ENCODE assay signal across 20 cellular contexts in the genomic region with DNA sequence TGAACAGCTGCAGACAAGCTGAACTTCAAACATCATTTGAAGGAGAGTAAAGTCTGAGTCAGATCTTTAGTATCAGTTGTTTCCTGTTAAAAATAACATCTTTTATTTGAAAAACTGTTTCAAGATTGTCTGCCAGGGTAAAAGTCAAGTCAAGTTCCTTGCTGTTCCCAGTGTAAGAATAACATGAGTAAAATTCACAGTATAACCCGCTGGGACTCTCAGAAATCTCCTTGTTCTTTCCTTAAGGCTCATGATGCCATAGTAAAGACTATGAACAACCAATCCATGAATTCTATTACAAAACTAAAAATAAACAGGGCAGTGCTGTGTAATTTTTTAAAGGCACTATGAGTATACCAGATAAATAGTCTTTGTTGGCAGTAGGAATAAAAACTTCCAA.
"Had no signal": no experiment of that assay in that cellular context is flagged by ENCODE, and none has a peak within 500 bp of the region (broad histone marks: within the 10 kb centered on the region; RNA-seq: fewer than 3 reads in every experiment).

No MANE protein-coding gene starts in this region.

- H3K4me3 Mint-ChIP-seq: activated CD4-positive, alpha-beta memory T cell treated with anti-CD3 and anti-CD28 coated beads for 36 hours; activated CD4-positive, alpha-beta T cell treated with anti-CD3 and anti-CD28 coated beads for 36 hours; activated naive CD4-positive, alpha-beta T cell treated with anti-CD3 and anti-CD28 coated beads for 36 hours; naive thymus-derived CD8-positive, alpha-beta T cell; T-cell; WTC11 had no signal

- H3K27ac Mint-ChIP-seq: activated CD4-positive, alpha-beta memory T cell treated with anti-CD3 and anti-CD28 coated beads for 36 hours; activated CD4-positive, alpha-beta T cell treated with anti-CD3 and anti-CD28 coated beads for 36 hours; activated naive CD4-positive, alpha-beta T cell treated with anti-CD3 and anti-CD28 coated beads for 36 hours; T-cell; WTC11 had no signal

- H3K9me3 Mint-ChIP-seq: activated CD4-positive, alpha-beta memory T cell treated with anti-CD3 and anti-CD28 coated beads for 36 hours; activated naive CD4-positive, alpha-beta T cell treated with anti-CD3 and anti-CD28 coated beads for 36 hours; T-cell had no signal

- DNase-seq: activated CD4-positive, alpha-beta memory T cell treated with anti-CD3 and anti-CD28 coated beads for 36 hours; activated CD4-positive, alpha-beta T cell treated with anti-CD3 and anti-CD28 coated beads for 36 hours; activated naive CD4-positive, alpha-beta T cell treated with anti-CD3 and anti-CD28 coated beads for 36 hours; activated T-cell treated with anti-CD3 and anti-CD28 coated beads for 4 hours; anterior cingulate cortex; dermis blood vessel endothelial cell; effector memory CD4-positive, alpha-beta T cell; head of caudate nucleus; left ventricle myocardium superior; mucosa of descending colon; naive thymus-derived CD8-positive, alpha-beta T cell; stimulated activated CD4-positive, alpha-beta T cell treated with anti-CD3 and anti-CD28 coated beads, Interleukin-12 subunit alpha, Interleukin-12 subunit beta, amount 100 ng/mL, for 4 hours; stimulated activated CD4-positive, alpha-beta T cell treated with anti-CD3 and anti-CD28 coated beads, Interleukin-1b, Interleukin-23, amount 100 ng/mL, for 48 hours; stimulated activated CD8-positive, alpha-beta memory T cell treated with anti-CD3 and anti-CD28 coated beads, Interleukin-4, amount 100 ng/mL, for 48 hours; stimulated activated naive CD4-positive, alpha-beta T cell; substantia nigra; T-cell; uterus had no signal

- H3K36me3 Mint-ChIP-seq: activated CD4-positive, alpha-beta memory T cell treated with anti-CD3 and anti-CD28 coated beads for 36 hours; naive thymus-derived CD8-positive, alpha-beta T cell; T-cell; WTC11 had no signal

- ATAC-seq: activated CD4-positive, alpha-beta T cell treated with anti-CD3 and anti-CD28 coated beads for 36 hours; left ventricle myocardium superior; mucosa of descending colon; naive thymus-derived CD8-positive, alpha-beta T cell; SK-N-SH treated with all-trans-retinoic acid at 6 μM for 48 hours; T-cell; WTC11 had no signal

- H3K4me1 Mint-ChIP-seq: activated CD4-positive, alpha-beta T cell treated with anti-CD3 and anti-CD28 coated beads for 36 hours; T-cell had no signal
